ENCODE assay signal across 17 cellular contexts in the genomic region with DNA sequence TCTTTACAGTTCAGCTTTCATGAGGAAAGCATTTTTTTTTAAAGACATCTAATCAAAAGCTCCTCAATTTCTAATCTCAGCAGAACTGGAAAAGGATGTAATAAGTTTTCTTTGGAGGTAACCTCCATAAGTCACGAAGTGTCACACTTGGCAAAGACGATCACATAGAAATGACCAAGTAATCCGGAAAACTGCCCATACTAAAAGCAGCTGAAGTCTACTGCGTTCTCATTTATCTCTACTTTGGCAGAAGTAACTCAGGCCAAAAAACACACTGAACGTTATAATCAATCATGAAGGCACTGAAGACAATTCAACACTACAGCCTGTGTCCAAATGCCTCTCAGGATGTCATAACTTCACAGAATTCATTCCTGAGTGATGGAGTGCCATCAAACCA. TPM values are rescaled to one million over a fixed set of nuclear protein-coding genes. Genes with fewer than 3 reads are reported as not detected.
A peak's percentile ranks its signal among the peaks of the same experiment; 100 is the strongest.
DNase-seq lines count a peak whose midpoint lies in the region; ATAC-seq and TF ChIP-seq lines count a peak whose summit lies in the region.
"Had no signal": no experiment of that assay in that cellular context is flagged by ENCODE, and none has a peak within 500 bp of the region (broad histone marks: within the 10 kb centered on the region; RNA-seq: fewer than 3 reads in every experiment).

No MANE protein-coding gene starts in this region.

- peak overlapping the region; percentile 86 for H3K27ac Mint-ChIP-seq in activated CD8-positive, alpha-beta T cell treated with anti-CD3 and anti-CD28 coated beads for 36 hours
- H3K27ac Mint-ChIP-seq in activated CD8-positive, alpha-beta T cell treated with anti-CD3 and anti-CD28 coated beads, Interleukin-2, amount 10 ng/mL, durations not matched to agents 7 days and 5 days = no peak overlapping the region
- peak overlapping the region; percentile 77 for H3K27ac Mint-ChIP-seq in CD4-positive, alpha-beta T cell

- no peaks in the 10 kb centered on the region for H3K27me3 ChIP-seq in CD4-positive, alpha-beta T cell (ENCODE audit: control insufficient read depth, insufficient read depth, low read length)
- H3K27me3 ChIP-seq in OCI-LY3 (ENCODE audit: low read depth, low read length) = no peaks in the 10 kb centered on the region
- H3K27me3 ChIP-seq in colonic mucosa = no peaks in the 10 kb centered on the region

- H3K4me3 Mint-ChIP-seq in activated CD8-positive, alpha-beta T cell treated with anti-CD3 and anti-CD28 coated beads for 36 hours = no peak overlapping the region
- no peak overlapping the region for H3K4me3 Mint-ChIP-seq in activated CD8-positive, alpha-beta T cell treated with anti-CD3 and anti-CD28 coated beads, Interleukin-2, amount 10 ng/mL, durations not matched to agents 7 days and 5 days
- no peak overlapping the region for H3K4me3 Mint-ChIP-seq in CD4-positive, alpha-beta T cell
- H3K4me3 Mint-ChIP-seq: CD14-positive monocyte had no signal

- H3K4me3 ChIP-seq in OCI-LY3 (ENCODE audit: low read length) (no peak overlapping the region), fibroblast of the aortic adventitia (ENCODE audit: low read depth, low read length) (no peak overlapping the region), colonic mucosa (no peak overlapping the region)
- H3K4me3 ChIP-seq: A549, GM23248 had no signal

- H2AFZ ChIP-seq in OCI-LY3 (ENCODE audit: low read depth, low read length) = no peak overlapping the region
- H2AFZ ChIP-seq: GM23248 had no signal

- ATAC-seq in activated CD8-positive, alpha-beta T cell treated with anti-CD3 and anti-CD28 coated beads for 36 hours = no peak
- no peak for ATAC-seq in activated CD8-positive, alpha-beta T cell treated with anti-CD3 and anti-CD28 coated beads, Interleukin-2, amount 10 ng/mL, durations not matched to agents 7 days and 5 days
- no peak for ATAC-seq in CD4-positive, alpha-beta T cell (ENCODE audit: poor library complexity)
- ATAC-seq: A549 had no signal

- H3K36me3 ChIP-seq in OCI-LY3 (replicated peaks; ENCODE audit: low read depth, low read length) (peaks cover 45% of the 10 kb centered on the region), colonic mucosa (no peaks in the 10 kb centered on the region)

- H3K4me1 ChIP-seq in OCI-LY3 (ENCODE audit: low read length) (peaks cover 90% of the 10 kb centered on the region), colonic mucosa (no peaks in the 10 kb centered on the region)

- H4K20me1 ChIP-seq in OCI-LY3 (ENCODE audit: insufficient read depth, low read length) = no peaks in the 10 kb centered on the region

- CTCF ChIA-PET in activated CD8-positive, alpha-beta T cell treated with anti-CD3 and anti-CD28 coated beads for 36 hours (lab: Charles Lee) = interaction anchor here (0.9 to 1.0 kb wide), 2 partner anchors 25 to 27 kb away, joined by 3 read pairs; no protein-coding TSS in a partner anchor
- CTCF ChIA-PET in activated CD8-positive, alpha-beta T cell treated with anti-CD3 and anti-CD28 coated beads, Interleukin-2, amount 10 ng/mL, durations not matched to agents 7 days and 5 days (lab: Charles Lee) = interaction anchor here (1.2 kb wide), 2 partner anchors 43 to 61 kb away, joined by 4 to 5 read pairs; no protein-coding TSS in a partner anchor
- CTCF ChIA-PET in CD4-positive, alpha-beta T cell (lab: Charles Lee) = no interaction called here

- H3K9me3 Mint-ChIP-seq in activated CD8-positive, alpha-beta T cell treated with anti-CD3 and anti-CD28 coated beads for 36 hours = no peaks in the 10 kb centered on the region
- H3K9me3 Mint-ChIP-seq in activated CD8-positive, alpha-beta T cell treated with anti-CD3 and anti-CD28 coated beads, Interleukin-2, amount 10 ng/mL, durations not matched to agents 7 days and 5 days (ENCODE audit: insufficient read depth) = no peaks in the 10 kb centered on the region
- no peaks in the 10 kb centered on the region for H3K9me3 Mint-ChIP-seq in CD4-positive, alpha-beta T cell
- H3K9me3 Mint-ChIP-seq: CD14-positive monocyte had no signal

- peak overlapping the region; percentile 54; the same call in 1 of the 2 replicates for H3K9ac ChIP-seq in OCI-LY3 (ENCODE audit: low read length)
- H3K9ac ChIP-seq in colonic mucosa (ENCODE audit: low read depth in 2 of 2, low read length in 2 of 2) = no peak overlapping the region
- H3K9ac ChIP-seq: GM23248 had no signal

- peaks cover 61% of the 10 kb centered on the region for H3K4me1 Mint-ChIP-seq in activated CD8-positive, alpha-beta T cell treated with anti-CD3 and anti-CD28 coated beads for 36 hours (ENCODE audit: low read depth)
- H3K4me1 Mint-ChIP-seq in activated CD8-positive, alpha-beta T cell treated with anti-CD3 and anti-CD28 coated beads, Interleukin-2, amount 10 ng/mL, durations not matched to agents 7 days and 5 days (ENCODE audit: low read depth) = peaks cover 48% of the 10 kb centered on the region
- peaks cover 76% of the 10 kb centered on the region for H3K4me1 Mint-ChIP-seq in CD4-positive, alpha-beta T cell (ENCODE audit: low read depth)

- no peak for TF ChIP-seq CTCF in activated CD8-positive, alpha-beta T cell treated with anti-CD3 and anti-CD28 coated beads for 36 hours (IDR thresholded peaks at IDR 0.05)
- no peak for TF ChIP-seq CTCF in CD4-positive, alpha-beta T cell (IDR thresholded peaks at IDR 0.05)
- TF ChIP-seq CTCF in OCI-LY3 (IDR thresholded peaks at IDR 0.05; ENCODE audit: low read depth, low read length) = no peak
- TF ChIP-seq CTCF in fibroblast of the aortic adventitia (IDR thresholded peaks at IDR 0.05; ENCODE audit: insufficient read depth, low read length) = no peak
- no peak for TF ChIP-seq CTCF in colonic mucosa (IDR thresholded peaks at IDR 0.05)

- H3K9me3 ChIP-seq in CD4-positive, alpha-beta T cell (ENCODE audit: control insufficient read depth, low read length) = no peaks in the 10 kb centered on the region
- H3K9me3 ChIP-seq in OCI-LY3 (ENCODE audit: insufficient read depth, low read length) = no peaks in the 10 kb centered on the region
- no peaks in the 10 kb centered on the region for H3K9me3 ChIP-seq in colonic mucosa
- H3K9me3 ChIP-seq: A549 had no signal

- intact Hi-C loops in activated CD8-positive, alpha-beta T cell treated with anti-CD3 and anti-CD28 coated beads for 36 hours (cut with micrococcal nuclease) = no loop called here
- intact Hi-C loops in CD4-positive, alpha-beta T cell (cut with DNase I, micrococcal nuclease) = no loop called here
- intact Hi-C loops in colonic mucosa (cut with DNase I) = no loop called here

- POLR2A ChIA-PET in activated CD8-positive, alpha-beta T cell treated with anti-CD3 and anti-CD28 coated beads for 36 hours (lab: Charles Lee) = no interaction called here
- POLR2A ChIA-PET in activated CD8-positive, alpha-beta T cell treated with anti-CD3 and anti-CD28 coated beads, Interleukin-2, amount 10 ng/mL, durations not matched to agents 7 days and 5 days (lab: Charles Lee) = interaction anchor here (0.8 kb wide), 1 partner anchor 55 kb away, joined by 3 read pairs; no protein-coding TSS in a partner anchor
- POLR2A ChIA-PET in CD4-positive, alpha-beta T cell (lab: Charles Lee) = interaction anchor here (0.7 to 1.4 kb wide), 5 partner anchors 14 to 40 kb away, joined by 3 to 4 read pairs (median 3); no protein-coding TSS in a partner anchor

- H3K79me2 ChIP-seq in OCI-LY3 (ENCODE audit: low read length) = peaks cover 82% of the 10 kb centered on the region

- DNase-seq in activated CD8-positive, alpha-beta T cell treated with anti-CD3 and anti-CD28 coated beads for 36 hours = no peak
- no peak for DNase-seq in activated CD8-positive, alpha-beta T cell treated with anti-CD3 and anti-CD28 coated beads, Interleukin-2, amount 10 ng/mL, durations not matched to agents 7 days and 5 days
- no peak for DNase-seq in CD4-positive, alpha-beta T cell
- peak; percentile 50 for DNase-seq in fibroblast of the aortic adventitia (ENCODE audit: low read depth)
- DNase-seq in COLO668 (lab: John Stamatoyannopoulos, UW; ENCODE audit: unreplicated experiment) = no peak
- DNase-seq in SK-N-DZ (ENCODE audit: low spot score) = no peak
- DNase-seq in colonic mucosa = no peak
- DNase-seq: GF-D8, GM23248, NCI-H1436 treated with DMSO at 0.1 percent for 48 hours, NCI-H2081, NCI-H526, OCI-M1, RPMI8226 had no signal

- peaks cover 10% of the 10 kb centered on the region for H3K36me3 Mint-ChIP-seq in activated CD8-positive, alpha-beta T cell treated with anti-CD3 and anti-CD28 coated beads for 36 hours (ENCODE audit: low read depth)
- H3K36me3 Mint-ChIP-seq in activated CD8-positive, alpha-beta T cell treated with anti-CD3 and anti-CD28 coated beads, Interleukin-2, amount 10 ng/mL, durations not matched to agents 7 days and 5 days (ENCODE audit: low read depth) = peaks cover 14% of the 10 kb centered on the region
- H3K36me3 Mint-ChIP-seq in CD4-positive, alpha-beta T cell (ENCODE audit: low read depth) = peaks cover 52% of the 10 kb centered on the region

- peak overlapping the region; percentile 72 for H3K4me2 ChIP-seq in OCI-LY3 (ENCODE audit: low read length)
- H3K4me2 ChIP-seq: A549 had no signal

- H3K27me3 Mint-ChIP-seq in activated CD8-positive, alpha-beta T cell treated with anti-CD3 and anti-CD28 coated beads for 36 hours = no peaks in the 10 kb centered on the region
- H3K27me3 Mint-ChIP-seq in activated CD8-positive, alpha-beta T cell treated with anti-CD3 and anti-CD28 coated beads, Interleukin-2, amount 10 ng/mL, durations not matched to agents 7 days and 5 days (ENCODE audit: low read depth) = no peaks in the 10 kb centered on the region
- H3K27me3 Mint-ChIP-seq in CD4-positive, alpha-beta T cell = no peaks in the 10 kb centered on the region

- H3K27ac ChIP-seq in CD4-positive, alpha-beta T cell (ENCODE audit: low read depth, low read length) = no peak overlapping the region
- H3K27ac ChIP-seq in OCI-LY3 (ENCODE audit: low read length) = peak overlapping the region; percentile 98
- no peak overlapping the region for H3K27ac ChIP-seq in colonic mucosa
- H3K27ac ChIP-seq: A549 had no signal

RNA-seq across cellular contexts. Expression of a gene that starts 39.8 kb away (rescaled TPM):
- total RNA-seq in activated CD8-positive, alpha-beta T cell treated with anti-CD3 and anti-CD28 coated beads for 36 hours = 10 to 100 TPM; 19.2 to 23.6 TPM
- total RNA-seq in activated CD8-positive, alpha-beta T cell treated with anti-CD3 and anti-CD28 coated beads, Interleukin-2, amount 10 ng/mL, durations not matched to agents 7 days and 5 days = 10 to 100 TPM; 13.0 to 17.9 TPM
- total RNA-seq in CD4-positive, alpha-beta T cell = 10 to 100 TPM; 62.7 to 67.8 TPM
- total RNA-seq in fibroblast of the aortic adventitia (ENCODE audit: low replicate concordance) (11.6 and 13.3 TPM in 2 replicates), colonic mucosa (10 to 100 TPM; 19.2 to 19.6 TPM)
- 1.5 and 3.0 TPM in 2 replicates for polyA plus RNA-seq in SK-N-DZ (2014; cell fraction: cytosol; rRNA removed)
- 1.6 and 3.3 TPM in 2 replicates for polyA plus RNA-seq in SK-N-DZ (2014; cell fraction: nucleus; rRNA removed)
